In genomic region chr1:119140177-119141019, GRCh38 we compare ENCODE assay signal across 1 cellular context.
A peak's percentile ranks its signal among the peaks of the same experiment; 100 is the strongest.
TF ChIP-seq lines count a peak whose summit lies in the region.

Gene WARS2 (minus strand): TSS chr1:119140653. CDS start chr1:119140644, 9 bp downstream.

TF ChIP-seq in K562, 482 proteins besides CTCF, POLR2A, EP300 and RAD21 (continued from another document and continues in another):
- TF ChIP-seq PRDM10 (IDR thresholded peaks at IDR 0.05; ENCODE audit: partially characterized antibody) (no peak), ZC3H8 (IDR thresholded peaks at IDR 0.05) (no peak), ID3 (CRISPR knock-in tag; IDR thresholded peaks at IDR 0.05) (no peak), ID3 (tag; IDR thresholded peaks at IDR 0.05) (no peak; the same call in 1 of the 2 replicates), ZNF583 (CRISPR knock-in tag; IDR thresholded peaks at IDR 0.05) (no peak), ZNF655 (CRISPR knock-in tag; IDR thresholded peaks at IDR 0.05) (0 out of 2 replicates have a peak, but pooled peaks have one; percentile 5), NFATC3 (IDR thresholded peaks at IDR 0.05) (peak; percentile 20; the same call in 1 of the 2 replicates), CBX5 (IDR thresholded peaks at IDR 0.05; ENCODE audit: borderline replicate concordance, low read depth) (no peak), ZBTB11 (CRISPR knock-in tag; IDR thresholded peaks at IDR 0.05) (peak in 1 of 3 experiments; percentile 44; a peak in 1 of 6 replicates), SMARCA5 (IDR thresholded peaks at IDR 0.05) (no peak), PRMT5 (CRISPR knock-in tag; IDR thresholded peaks at IDR 0.05) (no peak), DPF2 (IDR thresholded peaks at IDR 0.05) (0 out of 2 replicates have a peak, but pooled peaks have one; percentile 57), ZNF41 (CRISPR knock-in tag; conservative IDR thresholded peaks at IDR 0.05) (peak; percentile 62; the same call in 1 of the 2 replicates), ZNF23 (CRISPR knock-in tag; IDR thresholded peaks at IDR 0.05) (no peak), ZNF764 (CRISPR knock-in tag; IDR thresholded peaks at IDR 0.05; ENCODE audit: low read depth) (0 out of 2 replicates have a peak, but pooled peaks have one; percentile 33), USF1 (CRISPR knock-in tag; IDR thresholded peaks at IDR 0.05) (no peak), GABPA (tag; conservative IDR thresholded peaks at IDR 0.05; ENCODE audit: low read depth) (peak; percentile 44; the same call in 1 of the 2 replicates), MEIS2 (IDR thresholded peaks at IDR 0.05; ENCODE audit: partially characterized antibody) (peak; percentile 84), RREB1 (CRISPR knock-in tag; IDR thresholded peaks at IDR 0.05) (no peak), ZNF239 (CRISPR knock-in tag; IDR thresholded peaks at IDR 0.05) (peak; percentile 43; the same call in 1 of the 2 replicates), ZNF57 (CRISPR knock-in tag; IDR thresholded peaks at IDR 0.05) (no peak), ZNF217 (CRISPR knock-in tag; IDR thresholded peaks at IDR 0.05) (no peak), KAT8 (IDR thresholded peaks at IDR 0.05; ENCODE audit: low read depth) (no peak), HMG20B (CRISPR knock-in tag; IDR thresholded peaks at IDR 0.05) (no peak), FOXP4 (CRISPR knock-in tag; IDR thresholded peaks at IDR 0.05; ENCODE audit: borderline replicate concordance) (no peak), TFAP4 (CRISPR knock-in tag; IDR thresholded peaks at IDR 0.05; ENCODE audit: borderline replicate concordance) (peak; percentile 79), ZNF707 (CRISPR knock-in tag; conservative IDR thresholded peaks at IDR 0.05) (no peak), BRD4 (IDR thresholded peaks at IDR 0.05) (no peak), SP2 (IDR thresholded peaks at IDR 0.05; ENCODE audit: extremely low read depth, low read depth, low read length, poor library complexity, severe bottlenecking) (no peak), MXD1 (CRISPR knock-in tag; IDR thresholded peaks at IDR 0.05; ENCODE audit: borderline replicate concordance, poor library complexity, severe bottlenecking) (peak; percentile 82), MYBL2 (IDR thresholded peaks at IDR 0.05; ENCODE audit: low read depth) (no peak), MYBL2 (CRISPR knock-in tag; IDR thresholded peaks at IDR 0.05; ENCODE audit: borderline replicate concordance) (no peak), SAFB (IDR thresholded peaks at IDR 0.05; ENCODE audit: borderline replicate concordance, low read depth, low read length) (no peak), ZNF77 (CRISPR knock-in tag; IDR thresholded peaks at IDR 0.05) (no peak), GATAD2A (IDR thresholded peaks at IDR 0.05) (no peak), CHD4 (IDR thresholded peaks at IDR 0.05; ENCODE audit: insufficient read depth, insufficient replicate concordance, low read depth, low read length, poor library complexity, severe bottlenecking) (no peak), LCOR (CRISPR knock-in tag; IDR thresholded peaks at IDR 0.05) (peak; percentile 85), PRPF4 (IDR thresholded peaks at IDR 0.05; ENCODE audit: insufficient read depth, low read depth, low read length, poor library complexity, severe bottlenecking) (peak; percentile 35), MCM7 (IDR thresholded peaks at IDR 0.05) (no peak), SLC30A9 (CRISPR knock-in tag; IDR thresholded peaks at IDR 0.05) (no peak), ASH1L (IDR thresholded peaks at IDR 0.05; ENCODE audit: borderline replicate concordance, low read depth, partially characterized antibody) (peak; percentile 12), ZFP91 (CRISPR knock-in tag; IDR thresholded peaks at IDR 0.05) (no peak)
